Comparison of ENCODE assay signal across 2 cellular contexts in the genomic region with DNA sequence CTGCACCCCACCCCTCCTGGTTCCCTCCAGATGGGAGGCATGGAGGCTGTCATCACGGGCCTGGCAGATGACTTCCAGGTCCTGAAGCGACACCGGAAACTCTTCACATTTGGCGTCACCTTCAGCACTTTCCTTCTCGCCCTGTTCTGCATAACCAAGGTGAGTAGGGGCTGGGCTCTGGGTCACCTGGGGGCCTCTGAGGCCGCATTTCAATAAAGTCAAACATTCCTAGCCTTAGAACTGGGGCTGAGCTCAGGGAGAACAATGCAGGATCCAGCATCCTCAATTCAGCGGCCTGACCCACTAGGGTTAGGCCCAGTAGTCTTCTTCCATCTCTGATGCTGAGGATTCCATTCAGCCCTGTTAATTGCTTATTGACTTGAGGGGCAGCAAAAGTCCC.
TF ChIP-seq lines count a peak whose summit lies in the region.

No MANE protein-coding gene starts in this region.

TF ChIP-seq in GM23338, 12 proteins besides CTCF, POLR2A, EP300 and RAD21 (continues in another document):
- no peak for TF ChIP-seq ZNF114 (CRISPR knock-in tag; IDR thresholded peaks at IDR 0.05)
- TF ChIP-seq JUNB (IDR thresholded peaks at IDR 0.05; ENCODE audit: unreplicated experiment) = no peak
- no peak for TF ChIP-seq POLR2AphosphoS5 (IDR thresholded peaks at IDR 0.05; ENCODE audit: low read depth)
- no peak for TF ChIP-seq EZH2 (IDR thresholded peaks at IDR 0.05; ENCODE audit: low read depth, unreplicated experiment)
- TF ChIP-seq ZNF331 (CRISPR knock-in tag; IDR thresholded peaks at IDR 0.05; ENCODE audit: low read depth) = no peak
- TF ChIP-seq CREB1 (CRISPR knock-in tag; IDR thresholded peaks at IDR 0.05; ENCODE audit: low read depth) = no peak
- TF ChIP-seq, protein P1, sequence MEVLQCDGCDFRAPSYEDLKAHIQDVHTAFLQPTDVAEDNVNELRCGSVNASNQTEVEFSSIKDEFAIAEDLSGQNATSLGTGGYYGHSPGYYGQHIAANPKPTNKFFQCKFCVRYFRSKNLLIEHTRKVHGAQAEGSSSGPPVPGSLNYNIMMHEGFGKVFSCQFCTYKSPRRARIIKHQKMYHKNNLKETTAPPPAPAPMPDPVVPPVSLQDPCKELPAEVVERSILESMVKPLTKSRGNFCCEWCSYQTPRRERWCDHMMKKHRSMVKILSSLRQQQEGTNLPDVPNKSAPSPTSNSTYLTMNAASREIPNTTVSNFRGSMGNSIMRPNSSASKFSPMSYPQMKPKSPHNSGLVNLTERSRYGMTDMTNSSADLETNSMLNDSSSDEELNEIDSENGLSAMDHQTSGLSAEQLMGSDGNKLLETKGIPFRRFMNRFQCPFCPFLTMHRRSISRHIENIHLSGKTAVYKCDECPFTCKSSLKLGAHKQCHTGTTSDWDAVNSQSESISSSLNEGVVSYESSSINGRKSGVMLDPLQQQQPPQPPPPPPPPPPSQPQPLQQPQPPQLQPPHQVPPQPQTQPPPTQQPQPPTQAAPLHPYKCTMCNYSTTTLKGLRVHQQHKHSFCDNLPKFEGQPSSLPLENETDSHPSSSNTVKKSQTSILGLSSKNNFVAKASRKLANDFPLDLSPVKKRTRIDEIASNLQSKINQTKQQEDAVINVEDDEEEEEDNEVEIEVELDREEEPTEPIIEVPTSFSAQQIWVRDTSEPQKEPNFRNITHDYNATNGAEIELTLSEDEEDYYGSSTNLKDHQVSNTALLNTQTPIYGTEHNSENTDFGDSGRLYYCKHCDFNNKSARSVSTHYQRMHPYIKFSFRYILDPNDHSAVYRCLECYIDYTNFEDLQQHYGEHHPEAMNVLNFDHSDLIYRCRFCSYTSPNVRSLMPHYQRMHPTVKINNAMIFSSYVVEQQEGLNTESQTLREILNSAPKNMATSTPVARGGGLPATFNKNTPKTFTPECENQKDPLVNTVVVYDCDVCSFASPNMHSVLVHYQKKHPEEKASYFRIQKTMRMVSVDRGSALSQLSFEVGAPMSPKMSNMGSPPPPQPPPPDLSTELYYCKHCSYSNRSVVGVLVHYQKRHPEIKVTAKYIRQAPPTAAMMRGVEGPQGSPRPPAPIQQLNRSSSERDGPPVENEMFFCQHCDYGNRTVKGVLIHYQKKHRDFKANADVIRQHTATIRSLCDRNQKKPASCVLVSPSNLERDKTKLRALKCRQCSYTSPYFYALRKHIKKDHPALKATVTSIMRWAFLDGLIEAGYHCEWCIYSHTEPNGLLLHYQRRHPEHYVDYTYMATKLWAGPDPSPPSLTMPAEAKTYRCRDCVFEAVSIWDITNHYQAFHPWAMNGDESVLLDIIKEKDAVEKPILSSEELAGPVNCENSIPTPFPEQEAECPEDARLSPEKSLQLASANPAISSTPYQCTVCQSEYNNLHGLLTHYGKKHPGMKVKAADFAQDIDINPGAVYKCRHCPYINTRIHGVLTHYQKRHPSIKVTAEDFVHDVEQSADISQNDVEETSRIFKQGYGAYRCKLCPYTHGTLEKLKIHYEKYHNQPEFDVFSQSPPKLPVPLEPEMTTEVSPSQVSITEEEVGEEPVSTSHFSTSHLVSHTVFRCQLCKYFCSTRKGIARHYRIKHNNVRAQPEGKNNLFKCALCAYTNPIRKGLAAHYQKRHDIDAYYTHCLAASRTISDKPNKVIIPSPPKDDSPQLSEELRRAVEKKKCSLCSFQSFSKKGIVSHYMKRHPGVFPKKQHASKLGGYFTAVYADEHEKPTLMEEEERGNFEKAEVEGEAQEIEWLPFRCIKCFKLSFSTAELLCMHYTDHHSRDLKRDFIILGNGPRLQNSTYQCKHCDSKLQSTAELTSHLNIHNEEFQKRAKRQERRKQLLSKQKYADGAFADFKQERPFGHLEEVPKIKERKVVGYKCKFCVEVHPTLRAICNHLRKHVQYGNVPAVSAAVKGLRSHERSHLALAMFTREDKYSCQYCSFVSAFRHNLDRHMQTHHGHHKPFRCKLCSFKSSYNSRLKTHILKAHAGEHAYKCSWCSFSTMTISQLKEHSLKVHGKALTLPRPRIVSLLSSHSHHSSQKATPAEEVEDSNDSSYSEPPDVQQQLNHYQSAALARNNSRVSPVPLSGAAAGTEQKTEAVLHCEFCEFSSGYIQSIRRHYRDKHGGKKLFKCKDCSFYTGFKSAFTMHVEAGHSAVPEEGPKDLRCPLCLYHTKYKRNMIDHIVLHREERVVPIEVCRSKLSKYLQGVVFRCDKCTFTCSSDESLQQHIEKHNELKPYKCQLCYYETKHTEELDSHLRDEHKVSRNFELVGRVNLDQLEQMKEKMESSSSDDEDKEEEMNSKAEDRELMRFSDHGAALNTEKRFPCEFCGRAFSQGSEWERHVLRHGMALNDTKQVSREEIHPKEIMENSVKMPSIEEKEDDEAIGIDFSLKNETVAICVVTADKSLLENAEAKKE (CRISPR knock-in tag; IDR thresholded peaks at IDR 0.05) = no peak
- no peak for TF ChIP-seq EZH2phosphoT487 (IDR thresholded peaks at IDR 0.05; ENCODE audit: unreplicated experiment)
- TF ChIP-seq STAT1 (IDR thresholded peaks at IDR 0.05; ENCODE audit: unreplicated experiment) = no peak
- TF ChIP-seq, protein P2, sequence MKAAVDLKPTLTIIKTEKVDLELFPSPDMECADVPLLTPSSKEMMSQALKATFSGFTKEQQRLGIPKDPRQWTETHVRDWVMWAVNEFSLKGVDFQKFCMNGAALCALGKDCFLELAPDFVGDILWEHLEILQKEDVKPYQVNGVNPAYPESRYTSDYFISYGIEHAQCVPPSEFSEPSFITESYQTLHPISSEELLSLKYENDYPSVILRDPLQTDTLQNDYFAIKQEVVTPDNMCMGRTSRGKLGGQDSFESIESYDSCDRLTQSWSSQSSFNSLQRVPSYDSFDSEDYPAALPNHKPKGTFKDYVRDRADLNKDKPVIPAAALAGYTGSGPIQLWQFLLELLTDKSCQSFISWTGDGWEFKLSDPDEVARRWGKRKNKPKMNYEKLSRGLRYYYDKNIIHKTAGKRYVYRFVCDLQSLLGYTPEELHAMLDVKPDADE (IDR thresholded peaks at IDR 0.05) = no peak

TF ChIP-seq in H1, 55 proteins besides CTCF, POLR2A, EP300 and RAD21:
- TF ChIP-seq RBBP5 (IDR thresholded peaks at IDR 0.05; ENCODE audit: borderline replicate concordance, low read depth, low read length) (no peak), ASH2L (IDR thresholded peaks at IDR 0.05; ENCODE audit: low read length) (peak; percentile 32), KDM4A (IDR thresholded peaks at IDR 0.05; ENCODE audit: low read depth, low read length, severe bottlenecking) (no peak), TAF7 (optimal IDR thresholded peaks at IDR 0.05; ENCODE audit: borderline replicate concordance, low read depth, low read length) (no peak), GABPA (IDR thresholded peaks at IDR 0.05; ENCODE audit: borderline replicate concordance, insufficient read depth, low read length) (no peak), CHD1 (IDR thresholded peaks at IDR 0.05; ENCODE audit: low read depth, low read length) (no peak)
